In the genomic region with DNA sequence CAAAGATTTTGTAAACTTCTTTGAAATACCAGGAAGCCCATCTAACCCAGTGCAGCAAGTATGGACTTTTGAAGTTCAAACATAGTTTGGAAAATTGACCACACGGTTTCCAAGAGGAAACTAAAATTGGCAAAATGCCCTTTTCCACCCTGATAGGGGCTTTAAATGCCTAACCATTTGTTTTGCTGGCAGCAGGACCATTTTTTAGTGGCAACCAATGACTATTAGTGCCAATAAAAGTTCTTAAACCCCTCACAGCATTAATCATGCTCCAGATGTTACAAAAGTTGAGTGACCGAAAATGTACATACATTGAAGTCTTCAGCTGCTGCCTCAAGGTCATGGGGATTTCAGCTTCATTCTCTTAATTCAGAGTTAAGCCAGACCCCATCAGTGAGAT, we compare ENCODE assay signal across 15 cellular contexts. TPM values are rescaled to one million over a fixed set of nuclear protein-coding genes. Genes with fewer than 3 reads are reported as not detected.
A peak's percentile ranks its signal among the peaks of the same experiment; 100 is the strongest.
DNase-seq lines count a peak whose midpoint lies in the region; ATAC-seq and TF ChIP-seq lines count a peak whose summit lies in the region.
"Had no signal": no experiment of that assay in that cellular context is flagged by ENCODE, and none has a peak within 500 bp of the region (broad histone marks: within the 10 kb centered on the region; RNA-seq: fewer than 3 reads in every experiment).

No MANE protein-coding gene starts in this region.

- BruUV-seq in Calu3 (replicated peaks; lab: Mats Ljungman, UMichigan): no TSS peak

- no peak for ATAC-seq in stimulated activated naive CD8-positive, alpha-beta T cell treated with anti-CD3 and anti-CD28 coated beads, Interleukin-15, Interleukin-2, amounts not matched to agents 100 U/mL and 50 U/mL, for 24 hours
- ATAC-seq in HG02885 (IDR thresholded peaks at IDR 0.05; ENCODE audit: poor library complexity, unreplicated experiment): no peak

- H3K27me3 Mint-ChIP-seq in Calu3 (ENCODE audit: unreplicated experiment): no peaks in the 10 kb centered on the region
- no peaks in the 10 kb centered on the region for H3K27me3 Mint-ChIP-seq in osteocyte (ENCODE audit: unreplicated experiment)
- H3K27me3 Mint-ChIP-seq: activated naive CD4-positive, alpha-beta T cell treated with anti-CD3 and anti-CD28 coated beads, Interleukin-2, amount 50 U/mL, for 24 hours had no signal

- intact Hi-C loops in Calu3 (cut with micrococcal nuclease; ENCODE audit: unreplicated experiment): no loop called here
- intact Hi-C loops in esophagus squamous epithelium (cut with DNase I): no loop called here

- no peaks in the 10 kb centered on the region for H3K27me3 ChIP-seq in SJSA1 (replicated peaks)
- H3K27me3 ChIP-seq in esophagus squamous epithelium: no peaks in the 10 kb centered on the region
- H3K27me3 ChIP-seq: heart left ventricle, tibial nerve had no signal

- POLR2A ChIA-PET in RWPE1 (lab: Yijun Ruan, JAX; ENCODE audit: low non-redundant PET): no interaction called here

- TF ChIP-seq CTCF in Calu3 (IDR thresholded peaks at IDR 0.05; ENCODE audit: unreplicated experiment) (no peak), esophagus squamous epithelium (IDR thresholded peaks at IDR 0.05) (no peak), osteocyte (IDR thresholded peaks at IDR 0.05) (no peak), RWPE1 (conservative IDR thresholded peaks at IDR 0.05; ENCODE audit: low read depth) (no peak)

- H3K9me3 ChIP-seq in SJSA1 (replicated peaks): no peaks in the 10 kb centered on the region
- no peaks in the 10 kb centered on the region for H3K9me3 ChIP-seq in esophagus squamous epithelium
- H3K9me3 ChIP-seq: tibial nerve had no signal

- H3K36me3 Mint-ChIP-seq in Calu3 (ENCODE audit: insufficient read depth, unreplicated experiment) (peaks cover 14% of the 10 kb centered on the region), osteocyte (ENCODE audit: unreplicated experiment) (no peaks in the 10 kb centered on the region)
- H3K36me3 Mint-ChIP-seq: activated naive CD4-positive, alpha-beta T cell treated with anti-CD3 and anti-CD28 coated beads, Interleukin-2, amount 50 U/mL, for 24 hours had no signal

- H3K4me1 ChIP-seq in SJSA1 (replicated peaks): peaks cover 40% of the 10 kb centered on the region
- peaks cover 5 to 40% (median 18%) of the 10 kb centered on the region in 3 donors for H3K4me1 ChIP-seq in esophagus squamous epithelium

- H3K4me3 Mint-ChIP-seq in Calu3 (ENCODE audit: low read depth, unreplicated experiment) (no peak overlapping the region), osteocyte (ENCODE audit: unreplicated experiment) (no peak overlapping the region)
- H3K4me3 Mint-ChIP-seq: activated B cell treated with CpG ODN at 0.5 μM for 24 hours; activated naive CD4-positive, alpha-beta T cell treated with anti-CD3 and anti-CD28 coated beads, Interleukin-2, amount 50 U/mL, for 24 hours had no signal

- CTCF ChIA-PET in Calu3 (lab: Charles Lee): interaction anchor here (1.3 to 1.7 kb wide), 3 partner anchors 32 to 73 kb away, joined by 4 to 15 read pairs (median 14); no protein-coding TSS in a partner anchor
- CTCF ChIA-PET in RWPE1 (lab: Yijun Ruan, JAX): interaction anchor here (0.7 to 2.5 kb wide), 2 partner anchors 35 to 73 kb away, joined by 4 to 10 read pairs; no protein-coding TSS in a partner anchor

- TF ChIP-seq POLR2A in esophagus squamous epithelium (IDR thresholded peaks at IDR 0.05): no peak

- H3K4me1 Mint-ChIP-seq in Calu3 (ENCODE audit: low read depth, unreplicated experiment): peaks cover 29% of the 10 kb centered on the region
- H3K4me1 Mint-ChIP-seq in osteocyte (ENCODE audit: unreplicated experiment): peaks cover 59% of the 10 kb centered on the region
- H3K4me1 Mint-ChIP-seq: activated B cell treated with CpG ODN at 0.5 μM for 24 hours; activated naive CD4-positive, alpha-beta T cell treated with anti-CD3 and anti-CD28 coated beads, Interleukin-2, amount 50 U/mL, for 24 hours had no signal

- H3K27ac ChIP-seq in SJSA1 (peak overlapping the region; percentile 99), esophagus squamous epithelium (peak overlapping the region in 3 of 4 donors; percentile 40 to 66 (median 43)), RWPE1 (no peak overlapping the region)
- H3K27ac ChIP-seq: tibial nerve had no signal

- no peaks in the 10 kb centered on the region for H3K36me3 ChIP-seq in SJSA1
- no peaks in the 10 kb centered on the region for H3K36me3 ChIP-seq in esophagus squamous epithelium
- H3K36me3 ChIP-seq: heart left ventricle, tibial nerve had no signal

- H3K4me3 ChIP-seq in SJSA1 (no peak overlapping the region), esophagus squamous epithelium (no peak overlapping the region)
- H3K4me3 ChIP-seq: heart left ventricle, tibial nerve had no signal

- no peaks in the 10 kb centered on the region for H3K9me3 Mint-ChIP-seq in Calu3 (ENCODE audit: low read depth, unreplicated experiment)
- no peaks in the 10 kb centered on the region for H3K9me3 Mint-ChIP-seq in osteocyte (ENCODE audit: unreplicated experiment)
- H3K9me3 Mint-ChIP-seq: activated naive CD4-positive, alpha-beta T cell treated with anti-CD3 and anti-CD28 coated beads, Interleukin-2, amount 50 U/mL, for 24 hours had no signal

- H3K27ac Mint-ChIP-seq in Calu3 (ENCODE audit: unreplicated experiment): peak overlapping the region; percentile 85
- H3K27ac Mint-ChIP-seq in osteocyte (ENCODE audit: unreplicated experiment): peak overlapping the region; percentile 96
- H3K27ac Mint-ChIP-seq: activated B cell treated with CpG ODN at 0.5 μM for 24 hours; activated naive CD4-positive, alpha-beta T cell treated with anti-CD3 and anti-CD28 coated beads, Interleukin-2, amount 50 U/mL, for 24 hours had no signal

- DNase-seq in Calu3 (no peak), SJSA1 (ENCODE audit: low read depth in 1 of 2, low spot score in 2 of 2) (no peak), esophagus squamous epithelium (lab: John Stamatoyannopoulos, UW) (no peak), osteocyte (ENCODE audit: extremely low spot score, unreplicated experiment) (no peak), RWPE1 (ENCODE audit: low spot score) (no peak), NCI-H226 (no peak)
- DNase-seq in stimulated activated naive CD8-positive, alpha-beta T cell treated with anti-CD3 and anti-CD28 coated beads, Interleukin-15, Interleukin-2, amounts not matched to agents 100 U/mL and 50 U/mL, for 24 hours: no peak
- DNase-seq: activated B cell treated with CpG ODN at 0.5 μM for 24 hours; activated CD8-positive, alpha-beta memory T cell treated with anti-CD3 and anti-CD28 coated beads, Interleukin-2, amount 50 U/mL, for 48 hours; DMS79; heart left ventricle; left cardiac atrium had no signal

- 40 to 74% methylated on average over 2 of the region's 2 CpGs for WGBS in esophagus squamous epithelium, 2 donors

RNA-seq across cellular contexts. Expression of a gene that starts 46.4 kb away (rescaled TPM):
- total RNA-seq in Calu3 (2022) (92.6 and 103 TPM in 2 replicates), esophagus squamous epithelium (10 to 100 TPM in 3 of 4 donors, 1 to 10 TPM in 1; 8.6 to 42.5 (median 35.9) TPM), osteocyte (232 and 233 TPM in 2 replicates)
- total RNA-seq in SJSA1 (2014; rRNA removed; shearing (Covaris generic)): 158 and 216 TPM in 2 replicates
